In the genomic region with DNA sequence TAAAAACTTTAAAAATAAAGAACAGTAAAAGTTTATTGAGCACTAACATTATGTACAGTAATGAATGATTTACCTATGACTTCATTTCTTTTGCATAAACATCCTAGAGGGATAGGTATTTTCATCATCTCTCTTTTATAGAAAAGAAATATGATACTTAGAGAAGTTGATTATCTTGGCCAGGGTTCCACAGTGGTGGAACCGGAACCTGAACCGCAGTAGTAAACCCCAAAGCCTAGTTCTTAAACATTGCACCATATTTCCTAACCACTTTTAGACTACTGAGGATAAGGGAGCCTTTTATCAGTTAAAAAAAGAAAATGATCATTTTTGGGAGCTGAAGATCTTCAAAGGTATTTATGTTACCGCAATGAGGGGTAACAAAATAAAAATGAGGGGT, we compare ENCODE assay signal across 23 cellular contexts.
A peak's percentile ranks its signal among the peaks of the same experiment; 100 is the strongest.
DNase-seq lines count a peak whose midpoint lies in the region; ATAC-seq, FAIRE-seq and TF ChIP-seq lines count a peak whose summit lies in the region.
"Had no signal": no experiment of that assay in that cellular context is flagged by ENCODE, and none has a peak within 500 bp of the region (broad histone marks: within the 10 kb centered on the region; RNA-seq: fewer than 3 reads in every experiment).

No MANE protein-coding gene starts in this region.

- peak; percentile 77 for DNase-seq in Daoy (ENCODE audit: low read depth)
- DNase-seq in NCI-H2029 treated with DMSO at 0.1 percent for 48 hours (lab: John Stamatoyannopoulos, UW): peak; percentile 9
- DNase-seq in fibroblast of lung (ENCODE audit: low read depth in 2 of 2): peak; percentile 53 to 87
- peak; percentile 51 for DNase-seq in skeletal muscle cell (ENCODE audit: low read depth)
- DNase-seq in kidney: no peak
- no peak for DNase-seq in HT-29 (ENCODE audit: low spot score)
- DNase-seq: activated CD4-positive, alpha-beta T cell treated with anti-CD3 and anti-CD28 coated beads for 1 hour; activated CD8-positive, alpha-beta memory T cell treated with anti-CD3 and anti-CD28 coated beads for 24 hours; activated T-cell treated with anti-CD3 and anti-CD28 coated beads, Interleukin-2, amount 50 U/mL, for 72 hours; Caco-2; dorsolateral prefrontal cortex; GDM1; left ventricle myocardium inferior; NCI-H187; stimulated activated CD4-positive, alpha-beta T cell treated with anti-CD3 and anti-CD28 coated beads, Interleukin-15, amount 100 ng/mL, for 24 hours had no signal

- H3K9ac ChIP-seq in fibroblast of lung (ENCODE audit: insufficient read depth, low read length) (no peak overlapping the region), kidney (ENCODE audit: low read length in 2 of 2) (no peak overlapping the region)
- H3K9ac ChIP-seq: neural progenitor cell had no signal

- TF ChIP-seq CTCF in fibroblast of lung (conservative IDR thresholded peaks at IDR 0.05 in 1 of 2, IDR thresholded peaks at IDR 0.05 in 1 of 2; ENCODE audit: low read depth in 1 of 2, low read length in 2 of 2) (no peak), kidney (IDR thresholded peaks at IDR 0.05; ENCODE audit: borderline replicate concordance, extremely low read depth, insufficient read depth) (no peak)

- H3K4me3 ChIP-seq in fibroblast of lung (replicated peaks in 1 of 4; ENCODE audit: control extremely low read depth in 1 of 4, insufficient read depth in 1 of 4, low read depth in 3 of 4, low read length in 4 of 4) (no peak overlapping the region), skeletal muscle cell (ENCODE audit: low read depth, low read length) (no peak overlapping the region), kidney (ENCODE audit: low read length in 2 of 2) (no peak overlapping the region)
- H3K4me3 ChIP-seq: dorsolateral prefrontal cortex, HAP-1, left ventricle myocardium inferior, neural progenitor cell had no signal

- no peak overlapping the region for H3K4me2 ChIP-seq in fibroblast of lung (ENCODE audit: extremely low read depth, insufficient read depth, low read length)
- H3K4me2 ChIP-seq: neural progenitor cell had no signal

- intact Hi-C loops in kidney (cut with DNase I): no loop called here

- H2AFZ ChIP-seq in fibroblast of lung (ENCODE audit: low read length): no peak overlapping the region
- H2AFZ ChIP-seq: neural progenitor cell had no signal

- H3K36me3 ChIP-seq in fibroblast of lung (ENCODE audit: control insufficient read depth, insufficient read depth, low read length): no peaks in the 10 kb centered on the region
- no peaks in the 10 kb centered on the region for H3K36me3 ChIP-seq in kidney (ENCODE audit: control insufficient read depth in 1 of 2, insufficient read depth in 2 of 2, low read length in 2 of 2)
- H3K36me3 ChIP-seq: HAP-1, left ventricle myocardium inferior, neural progenitor cell had no signal

- H3K27ac ChIP-seq in fibroblast of lung (ENCODE audit: insufficient read depth, low read length): no peak overlapping the region
- no peak overlapping the region for H3K27ac ChIP-seq in kidney (ENCODE audit: low read depth in 2 of 2, low read length in 2 of 2)
- H3K27ac ChIP-seq: dorsolateral prefrontal cortex, HL-60, left ventricle myocardium inferior, neural progenitor cell had no signal

- no peaks in the 10 kb centered on the region for H3K79me2 ChIP-seq in fibroblast of lung (ENCODE audit: control insufficient read depth, insufficient read depth, low read length)

- no peaks in the 10 kb centered on the region for H3K9me3 ChIP-seq in fibroblast of lung (ENCODE audit: control insufficient read depth, insufficient read depth, low read depth, low read length)
- H3K9me3 ChIP-seq in kidney (ENCODE audit: control insufficient read depth in 1 of 2, low read length in 2 of 2): no peaks in the 10 kb centered on the region
- H3K9me3 ChIP-seq: Caco-2, HAP-1, left ventricle myocardium inferior had no signal

- no peaks in the 10 kb centered on the region for H4K20me1 ChIP-seq in fibroblast of lung (ENCODE audit: control insufficient read depth, extremely low read depth, insufficient read depth, low read length)

- no peak for ATAC-seq in GM19463 (IDR thresholded peaks at IDR 0.05; ENCODE audit: unreplicated experiment)
- ATAC-seq in HG03139 (IDR thresholded peaks at IDR 0.05; ENCODE audit: unreplicated experiment): no peak
- ATAC-seq: activated T-cell treated with anti-CD3 and anti-CD28 coated beads, Interleukin-2, amount 50 U/mL, for 72 hours; stimulated activated effector memory CD8-positive, alpha-beta T cell treated with anti-CD3 and anti-CD28 coated beads, Interleukin-12 subunit alpha, Interleukin-12 subunit beta, amount 100 ng/mL, for 72 hours had no signal

- H3K27me3 ChIP-seq in fibroblast of lung (ENCODE audit: control insufficient read depth, insufficient read depth, low read length): no peaks in the 10 kb centered on the region
- H3K27me3 ChIP-seq: neural progenitor cell had no signal

- no peak for FAIRE-seq in kidney (lab: Jason Lieb, UNC)
- FAIRE-seq: bronchial epithelial cell, GM12891 had no signal

- H3K4me1 ChIP-seq in fibroblast of lung (ENCODE audit: control insufficient read depth, extremely low read depth, insufficient read depth, low read length) (no peaks in the 10 kb centered on the region), kidney (ENCODE audit: control insufficient read depth in 1 of 2, insufficient read depth in 1 of 2, low read depth in 1 of 2, low read length in 2 of 2) (no peaks in the 10 kb centered on the region)
- H3K4me1 ChIP-seq: HAP-1, neural progenitor cell had no signal

Comparison
In these comparisons a context has a peak if more than half of its experiments do, and no peak if none do; other contexts are left out.
1. DNase-seq: peak in Daoy (single experiment), NCI-H2029 treated with DMSO at 0.1 percent for 48 hours (single experiment), fibroblast of lung (2 of 2) and skeletal muscle cell (single experiment); none in kidney (single experiment) and HT-29 (single experiment).